ENCODE assay signal across 11 cellular contexts in the genomic region with DNA sequence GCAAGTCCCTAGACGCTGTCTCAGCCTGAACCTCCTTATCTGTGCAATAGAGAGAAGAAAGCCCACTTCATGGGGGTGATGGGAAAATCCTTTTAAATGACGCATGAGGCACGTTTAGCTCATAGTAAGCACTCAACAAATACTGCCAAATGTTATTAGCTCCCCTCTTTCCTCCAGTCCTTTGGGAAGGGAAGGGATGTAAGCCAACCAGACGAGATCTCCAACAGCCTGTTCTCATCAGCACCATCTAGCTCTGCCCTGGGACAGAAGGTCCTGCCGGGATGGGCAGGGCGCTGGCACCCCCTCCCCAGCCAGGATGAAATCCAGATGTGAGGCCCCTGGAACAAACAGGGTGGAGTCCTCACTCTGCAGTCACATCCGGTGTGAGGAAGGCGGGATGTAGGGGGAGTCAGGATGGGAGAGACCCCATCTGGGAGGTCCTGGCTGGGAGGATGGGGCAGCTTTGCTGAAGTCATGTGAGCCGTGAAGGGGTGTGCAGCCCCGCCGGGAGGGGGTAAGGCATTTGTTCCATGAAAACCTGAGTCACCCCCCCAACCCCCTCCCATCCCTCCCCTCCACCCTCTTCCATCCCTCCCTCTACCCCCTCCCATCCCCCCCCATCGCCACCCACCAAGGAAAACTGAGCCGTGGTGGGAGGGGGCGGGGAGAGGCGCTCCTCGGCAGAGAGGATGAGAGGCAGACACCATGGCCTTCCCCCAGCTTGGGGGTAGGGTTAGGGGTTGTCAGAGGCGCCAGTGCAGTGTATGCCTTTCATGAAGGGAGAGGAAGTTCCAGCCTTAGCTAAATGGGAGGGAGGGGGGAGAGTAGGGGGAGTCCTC. TPM values are rescaled to one million over a fixed set of nuclear protein-coding genes. Genes with fewer than 3 reads are reported as not detected.
A peak's percentile ranks its signal among the peaks of the same experiment; 100 is the strongest.
DNase-seq lines count a peak whose midpoint lies in the region; ATAC-seq, FAIRE-seq and TF ChIP-seq lines count a peak whose summit lies in the region.
"Had no signal": no experiment of that assay in that cellular context is flagged by ENCODE, and none has a peak within 500 bp of the region (broad histone marks: within the 10 kb centered on the region; RNA-seq: fewer than 3 reads in every experiment).

No MANE protein-coding gene starts in this region.

- WGBS in K562 (ENCODE audit: insufficient coverage, low coverage, missing lambda C conversion rate) = 45% methylated on average over 10 of the region's 17 CpGs

- no peak overlapping the region for H3K27ac ChIP-seq in CD4-positive, alpha-beta memory T cell (ENCODE audit: low read depth, low read length)
- H3K27ac ChIP-seq in K562 (ENCODE audit: extremely low read depth, low read depth, low read length) (no peak overlapping the region), left ventricle myocardium inferior (replicated peaks) (peak overlapping the region; percentile 95), gastrocnemius medialis (peak overlapping the region; percentile 54 to 64 (median 60))

- H3K27ac Mint-ChIP-seq in CD4-positive, alpha-beta memory T cell = peak overlapping the region in 4 of 7 donors; percentile 17 to 79 (median 52)

- peaks cover 17% of the 10 kb centered on the region for H3K79me2 ChIP-seq in K562 (ENCODE audit: control insufficient read depth, insufficient read depth, low read length)

- FAIRE-seq in K562 (lab: Jason Lieb, UNC) = no peak

- H3K9me3 ChIP-seq in CD4-positive, alpha-beta memory T cell (ENCODE audit: control insufficient read depth in 1 of 2, low read length in 2 of 2) = no peaks in the 10 kb centered on the region
- no peaks in the 10 kb centered on the region for H3K9me3 ChIP-seq in K562 (replicated peaks; ENCODE audit: control insufficient read depth, insufficient read depth, low read depth, low read length)
- no peaks in the 10 kb centered on the region for H3K9me3 ChIP-seq in left ventricle myocardium inferior (replicated peaks)
- H3K9me3 ChIP-seq in gastrocnemius medialis = no peaks in the 10 kb centered on the region
- no peaks in the 10 kb centered on the region for H3K9me3 ChIP-seq in MG63

- DNase-seq in CD4-positive, alpha-beta memory T cell = no peak
- DNase-seq in K562 (ENCODE audit: extremely low read depth in 1 of 4, low spot score in 3 of 4) (peak in 2 of 4 experiments; percentile 29 to 31), left ventricle myocardium inferior (peak; percentile 83), gastrocnemius medialis (peak; percentile 54 to 70), MG63 (no peak)
- DNase-seq in activated CD4-positive, CD25-positive, alpha-beta regulatory T cell (lab: John Stamatoyannopoulos, UW) = no peak
- DNase-seq: DMS 273 treated with DMSO at 0.1 percent for 48 hours, NCI-H2171 treated with DMSO at 0.1 percent for 48 hours had no signal

- TF ChIP-seq CTCF in K562 (IDR thresholded peaks at IDR 0.05 in 2 of 3, conservative IDR thresholded peaks at IDR 0.05 in 1 of 3; ENCODE audit: insufficient read depth in 2 of 3, low read depth in 1 of 3, low read length in 3 of 3) (no peak), left ventricle myocardium inferior (IDR thresholded peaks at IDR 0.05; ENCODE audit: borderline replicate concordance) (no peak), gastrocnemius medialis (IDR thresholded peaks at IDR 0.05 in 4 of 5, conservative IDR thresholded peaks at IDR 0.05 in 1 of 5) (no peak)

- in situ Hi-C loops in K562 (cut with MboI) = no loop called here
- in situ Hi-C loops in gastrocnemius medialis (cut with MboI; ENCODE audit: low sequenced_read_pairs in 4 of 4) = loop anchor here in 2 of 4 donors (25.0 kb wide), 1 partner anchor 289 kb away; the partner anchor contains the start of gene OLFM2 (in 2 of the 2)

- H3K4me3 ChIP-seq in CD4-positive, alpha-beta memory T cell (ENCODE audit: low read length in 2 of 2) = no peak overlapping the region
- no peak overlapping the region for H3K4me3 ChIP-seq in K562
- H3K4me3 ChIP-seq in left ventricle myocardium inferior = peak overlapping the region; percentile 26
- H3K4me3 ChIP-seq in gastrocnemius medialis = no peak overlapping the region
- H3K4me3 ChIP-seq in MG63 = no peak overlapping the region
- H3K4me3 ChIP-seq: cardiac muscle cell had no signal

- BruUV-seq in K562 (replicated peaks; lab: Mats Ljungman, UMichigan) = no TSS peak

- no peaks in the 10 kb centered on the region for H3K27me3 Mint-ChIP-seq in CD4-positive, alpha-beta memory T cell

- H3K9me1 ChIP-seq in K562 (ENCODE audit: control insufficient read depth, insufficient read depth, low read length) = no peaks in the 10 kb centered on the region

- H3K36me3 Mint-ChIP-seq in CD4-positive, alpha-beta memory T cell = peaks cover 8 to 19% of the 10 kb centered on the region in 2 donors

- H3K36me3 ChIP-seq in CD4-positive, alpha-beta memory T cell (ENCODE audit: insufficient read depth, low read length) = peaks cover 3% of the 10 kb centered on the region
- H3K36me3 ChIP-seq in K562 (ENCODE audit: control insufficient read depth, insufficient read depth, low read length) (peaks cover 11% of the 10 kb centered on the region; the same call in 1 of the 3 replicates), left ventricle myocardium inferior (peaks cover 11% of the 10 kb centered on the region), gastrocnemius medialis (no peaks in the 10 kb centered on the region), MG63 (peaks cover 7% of the 10 kb centered on the region)
- H3K36me3 ChIP-seq: cardiac muscle cell had no signal

- TF ChIP-seq RAD21 in K562 (CRISPR knock-in tag; conservative IDR thresholded peaks at IDR 0.05 in 1 of 2, IDR thresholded peaks at IDR 0.05 in 1 of 2) = no peak

- no peak overlapping the region; a peak in 1 of 4 replicates for H3K9ac ChIP-seq in K562 (ENCODE audit: insufficient read depth in 1 of 2, low read depth in 2 of 2, low read length in 2 of 2)

- H3K4me3 Mint-ChIP-seq in CD4-positive, alpha-beta memory T cell = peak overlapping the region in 1 of 8 donors; percentile 52

- H4K20me1 ChIP-seq in K562 (replicated peaks; ENCODE audit: control insufficient read depth, insufficient read depth, low read length) = 0 out of 2 replicates have a peak, but pooled peaks cover 4% of the 10 kb centered on the region

- TF ChIP-seq POLR2A in K562 (conservative IDR thresholded peaks at IDR 0.05) (no peak), gastrocnemius medialis (IDR thresholded peaks at IDR 0.05) (no peak)

- ATAC-seq in K562 (no peak), gastrocnemius medialis (peak; percentile 60 to 70), GM18907 (IDR thresholded peaks at IDR 0.05; ENCODE audit: unreplicated experiment) (no peak), GM21737 (IDR thresholded peaks at IDR 0.05; ENCODE audit: unreplicated experiment) (no peak)

- POLR2A ChIA-PET in CD4-positive, alpha-beta memory T cell (lab: Charles Lee; ENCODE audit: partially characterized antibody) = interaction anchor here (1.3 to 5.8 kb wide), 2 partner anchors 10 to 24 kb away, joined by 5 to 67 read pairs; partner anchors contain the start of gene MRPL4
- POLR2A ChIA-PET in K562 (lab: Yijun Ruan, JAX) = interaction anchor here (0.6 kb wide), 2 partner anchors 25 to 146 kb away, joined by 3 read pairs; no protein-coding TSS in a partner anchor

- CTCF ChIA-PET in CD4-positive, alpha-beta memory T cell (lab: Charles Lee; ENCODE audit: partially characterized antibody) = interaction anchor here (1.0 to 8.8 kb wide), 2 partner anchors 24 to 28 kb away, joined by 3 to 132 read pairs; partner anchors contain the start of gene MRPL4
- CTCF ChIA-PET in K562 (lab: Yijun Ruan, JAX; ENCODE audit: low intra/inter-chr PET ratio) = interaction anchor here (0.6 kb wide), 1 partner anchor 225 kb away, joined by 3 read pairs; no protein-coding TSS in a partner anchor

- intact Hi-C loops in CD4-positive, alpha-beta memory T cell (cut with micrococcal nuclease) = no loop called here
- intact Hi-C loops in K562 (cut with micrococcal nuclease) (no loop called here), left ventricle myocardium inferior (cut with micrococcal nuclease) (no loop called here), gastrocnemius medialis (cut with DNase I; ENCODE audit: low total_unique reads) (loop anchor here (5.0 kb wide), 1 partner anchor 34 kb away; the partner anchor contains the start of gene DNMT1)

- no peaks in the 10 kb centered on the region for H3K9me3 Mint-ChIP-seq in CD4-positive, alpha-beta memory T cell

- H3K4me1 Mint-ChIP-seq in CD4-positive, alpha-beta memory T cell = peaks cover 10 to 30% (median 22%) of the 10 kb centered on the region in 4 donors

- H3K27me3 ChIP-seq in CD4-positive, alpha-beta memory T cell (ENCODE audit: insufficient read depth, low read length) = no peaks in the 10 kb centered on the region
- H3K27me3 ChIP-seq in K562 (ENCODE audit: control insufficient read depth in 2 of 2, insufficient read depth in 2 of 2, low read length in 2 of 2) (no peaks in the 10 kb centered on the region), left ventricle myocardium inferior (ENCODE audit: low read depth) (peaks cover 16% of the 10 kb centered on the region), gastrocnemius medialis (peaks cover 8 to 25% (median 19%) of the 10 kb centered on the region in 3 donors), MG63 (no peaks in the 10 kb centered on the region)
- H3K27me3 ChIP-seq: cardiac muscle cell had no signal

- TF ChIP-seq EP300 in K562 (IDR thresholded peaks at IDR 0.05; ENCODE audit: low read length) = no peak

- peaks cover 20% of the 10 kb centered on the region for H3K4me1 ChIP-seq in CD4-positive, alpha-beta memory T cell (ENCODE audit: insufficient read depth, low read length)
- H3K4me1 ChIP-seq in K562 (replicated peaks in 1 of 2; ENCODE audit: control insufficient read depth in 2 of 2, insufficient read depth in 2 of 2, low read length in 2 of 2) (peaks cover 20 to 40% of the 10 kb centered on the region in 2 experiments; a peak in 4 of 5 replicates), left ventricle myocardium inferior (peaks cover 63% of the 10 kb centered on the region), gastrocnemius medialis (peaks cover 3 to 13% of the 10 kb centered on the region in 2 donors)

- no peak overlapping the region for H3K4me2 ChIP-seq in K562 (ENCODE audit: insufficient read depth, low read length)

- no peak overlapping the region for H2AFZ ChIP-seq in K562 (ENCODE audit: low read depth, low read length)

RNA-seq across cellular contexts. Expression of gene S1PR2, which starts 4.5 kb away (rescaled TPM):
- 1 to 10 TPM; 9.0 to 9.4 TPM for total RNA-seq in CD4-positive, alpha-beta memory T cell
- 1 to 10 TPM; 1.4 to 2.3 TPM for polyA plus RNA-seq in CD4-positive, alpha-beta memory T cell
- total RNA-seq in K562 (2011; cell fraction: chromatin; rRNA removed; ENCODE audit: low replicate concordance) = 6.5 and 16.7 TPM in 2 replicates
- 14.1 and 14.8 TPM in 2 replicates for total RNA-seq in K562 (2011; cell fraction: nucleolus; rRNA removed)
- total RNA-seq in K562 (2011; cell fraction: nucleoplasm; rRNA removed) = 9.9 and 11.3 TPM in 2 replicates
- total RNA-seq in K562 (2014; rRNA removed) (2.0 and 2.5 TPM in 2 replicates), K562 (2014; rRNA removed; fragmentation: Illumina TruSeq; extraction: Trizol) (1.3 and 1.5 TPM in 2 replicates), K562 (2015; rRNA removed; fragmentation: Illumina TruSeq; extraction: Trizol) (1.9 and 2.0 TPM in 2 replicates), K562 (2021) (3.8 and 3.9 TPM in 2 replicates), left ventricle myocardium inferior (3.5 TPM), gastrocnemius medialis (1 to 10 TPM in 2 of 4 donors, under 1 TPM in 2; 0.56 to 2.2 (median 1.1) TPM)
- polyA plus RNA-seq in K562 (2011; rRNA removed) (1.5 and 2.1 TPM in 2 replicates), K562 (2014; fragmentation: Illumina TruSeq; extraction: Trizol) (1.6 TPM in 2 replicates), K562 (2014; fragmentation: Nextera tagmentation; extraction: Ambion mirVana) (1 to 10 TPM; 1.9 to 2.2 TPM), K562 (2014; rRNA removed) (1.9 and 2.0 TPM in 2 replicates)
- 2.7 and 4.7 TPM in 2 replicates for polyA plus RNA-seq in K562 (2011; cell fraction: cytosol; rRNA removed)
- polyA plus RNA-seq in K562 (2011; cell fraction: nucleus; rRNA removed) = 2.1 and 2.9 TPM in 2 replicates
- polyA plus RNA-seq in K562 (2012) = 1.1 and 1.2 TPM in 2 replicates
- polyA minus RNA-seq in K562 (2011; rRNA and poly(A)+ RNA removed) = 2.5 and 3.3 TPM in 2 replicates
- polyA minus RNA-seq in K562 (2011; cell fraction: cytosol; rRNA and poly(A)+ RNA removed) = 3.3 and 3.4 TPM in 2 replicates
- polyA minus RNA-seq in K562 (2011; cell fraction: nucleus; rRNA and poly(A)+ RNA removed) = 1.6 and 2.2 TPM in 2 replicates
- 14.0 and 14.6 TPM in 2 replicates for total RNA-seq in MG63 (2014; rRNA removed; shearing (Covaris generic); ENCODE audit: low replicate concordance)

RNA-seq across cellular contexts. Expression of gene MRPL4, which starts 25.4 kb away (rescaled TPM):
- total RNA-seq in CD4-positive, alpha-beta memory T cell = 10 to 100 TPM; 42.7 to 44.6 TPM
- 10 to 100 TPM; 28.9 to 37.1 TPM for polyA plus RNA-seq in CD4-positive, alpha-beta memory T cell
- 75.4 and 154 TPM in 2 replicates for total RNA-seq in K562 (2011; cell fraction: chromatin; rRNA removed; ENCODE audit: low replicate concordance)
- total RNA-seq in K562 (2011; cell fraction: nucleolus; rRNA removed) = 118 and 119 TPM in 2 replicates
- 109 and 125 TPM in 2 replicates for total RNA-seq in K562 (2011; cell fraction: nucleoplasm; rRNA removed)
- total RNA-seq in K562 (2014; rRNA removed) (239 and 297 TPM in 2 replicates), K562 (2014; rRNA removed; fragmentation: Illumina TruSeq; extraction: Trizol) (12.3 and 20.8 TPM in 2 replicates), K562 (2015; rRNA removed; fragmentation: Illumina TruSeq; extraction: Trizol) (64.9 and 69.9 TPM in 2 replicates), K562 (2021) (198 and 204 TPM in 2 replicates), left ventricle myocardium inferior (77.0 TPM), gastrocnemius medialis (100 to 1,000 TPM in 1 of 4 donors, 10 to 100 TPM in 3; 68.3 to 112 (median 84.4) TPM)
- polyA plus RNA-seq in K562 (2011; rRNA removed) (44.2 and 64.0 TPM in 2 replicates), K562 (2014; fragmentation: Illumina TruSeq; extraction: Trizol) (71.2 and 153 TPM in 2 replicates), K562 (2014; fragmentation: Nextera tagmentation; extraction: Ambion mirVana) (1 to 10 TPM; 1.4 to 5.0 TPM), K562 (2014; rRNA removed) (178 and 184 TPM in 2 replicates)
- 115 and 258 TPM in 2 replicates for polyA plus RNA-seq in K562 (2011; cell fraction: cytosol; rRNA removed)
- polyA plus RNA-seq in K562 (2011; cell fraction: nucleus; rRNA removed) = 132 and 192 TPM in 2 replicates
- polyA plus RNA-seq in K562 (2012) = 125 and 156 TPM in 2 replicates
- polyA minus RNA-seq in K562 (2011; rRNA and poly(A)+ RNA removed) = 17.9 and 18.5 TPM in 2 replicates
- 40.0 and 52.5 TPM in 2 replicates for polyA minus RNA-seq in K562 (2011; cell fraction: cytosol; rRNA and poly(A)+ RNA removed)
- 25.0 and 33.0 TPM in 2 replicates for polyA minus RNA-seq in K562 (2011; cell fraction: nucleus; rRNA and poly(A)+ RNA removed)
- total RNA-seq in MG63 (2014; rRNA removed; shearing (Covaris generic); ENCODE audit: low replicate concordance) = 188 and 218 TPM in 2 replicates

RNA-seq across cellular contexts. Expression of gene DNMT1, which starts 31.8 kb away (rescaled TPM):
- total RNA-seq in CD4-positive, alpha-beta memory T cell = 100 to 1,000 TPM; 208 to 250 TPM
- polyA plus RNA-seq in CD4-positive, alpha-beta memory T cell = 100 to 1,000 TPM in 1 of 2 donors, 10 to 100 TPM in 1; 53.5 to 166 TPM
- total RNA-seq in K562 (2011; cell fraction: chromatin; rRNA removed; ENCODE audit: low replicate concordance) = 743 and 899 TPM in 2 replicates
- 373 and 377 TPM in 2 replicates for total RNA-seq in K562 (2011; cell fraction: nucleolus; rRNA removed)
- total RNA-seq in K562 (2011; cell fraction: nucleoplasm; rRNA removed) = 405 and 438 TPM in 2 replicates
- total RNA-seq in K562 (2014; rRNA removed) = 121 and 133 TPM in 2 replicates
- total RNA-seq in K562 (2014; rRNA removed; fragmentation: Illumina TruSeq; extraction: Trizol) = 104 and 131 TPM in 2 replicates
- total RNA-seq in K562 (2015; rRNA removed; fragmentation: Illumina TruSeq; extraction: Trizol) = 80.1 and 84.8 TPM in 2 replicates
- 261 and 271 TPM in 2 replicates for total RNA-seq in K562 (2021)
- 88.6 and 150 TPM in 2 replicates for polyA plus RNA-seq in K562 (2011; rRNA removed)
- polyA plus RNA-seq in K562 (2011; cell fraction: cytosol; rRNA removed) = 48.0 and 61.3 TPM in 2 replicates
- polyA plus RNA-seq in K562 (2011; cell fraction: nucleus; rRNA removed) = 345 and 363 TPM in 2 replicates
- polyA plus RNA-seq in K562 (2012) = 147 and 255 TPM in 2 replicates
- 163 and 181 TPM in 2 replicates for polyA plus RNA-seq in K562 (2014; fragmentation: Illumina TruSeq; extraction: Trizol)
- polyA plus RNA-seq in K562 (2014; fragmentation: Nextera tagmentation; extraction: Ambion mirVana) = 100 to 1,000 TPM in 1 of 2 experiments, 10 to 100 TPM in 1; 95.0 to 159 TPM
- polyA plus RNA-seq in K562 (2014; rRNA removed) = 111 and 126 TPM in 2 replicates
- polyA minus RNA-seq in K562 (2011; rRNA and poly(A)+ RNA removed) = 116 and 118 TPM in 2 replicates
- 97.3 and 133 TPM in 2 replicates for polyA minus RNA-seq in K562 (2011; cell fraction: cytosol; rRNA and poly(A)+ RNA removed)
- 89.7 and 106 TPM in 2 replicates for polyA minus RNA-seq in K562 (2011; cell fraction: nucleus; rRNA and poly(A)+ RNA removed)
- 23.9 TPM for total RNA-seq in left ventricle myocardium inferior
- 10 to 100 TPM; 11.5 to 43.0 (median 17.7) TPM for total RNA-seq in gastrocnemius medialis
- 73.4 and 138 TPM in 2 replicates for total RNA-seq in MG63 (2014; rRNA removed; shearing (Covaris generic); ENCODE audit: low replicate concordance)

RNA-seq across cellular contexts. Expression of gene ICAM1, which starts 44.3 kb away (rescaled TPM):
- total RNA-seq in CD4-positive, alpha-beta memory T cell = 1 to 10 TPM; 7.5 to 8.2 TPM
- 1 to 10 TPM; 2.5 to 8.1 TPM for polyA plus RNA-seq in CD4-positive, alpha-beta memory T cell
- 41.5 and 107 TPM in 2 replicates for total RNA-seq in K562 (2011; cell fraction: chromatin; rRNA removed; ENCODE audit: low replicate concordance)
- 83.4 and 99.6 TPM in 2 replicates for total RNA-seq in K562 (2011; cell fraction: nucleolus; rRNA removed)
- total RNA-seq in K562 (2011; cell fraction: nucleoplasm; rRNA removed) = 76.3 and 76.6 TPM in 2 replicates
- total RNA-seq in K562 (2014; rRNA removed) (17.4 and 26.0 TPM in 2 replicates), K562 (2014; rRNA removed; fragmentation: Illumina TruSeq; extraction: Trizol) (11.9 and 12.1 TPM in 2 replicates), K562 (2015; rRNA removed; fragmentation: Illumina TruSeq; extraction: Trizol) (23.6 and 24.1 TPM in 2 replicates), K562 (2021) (22.3 and 22.6 TPM in 2 replicates), left ventricle myocardium inferior (7.1 TPM), gastrocnemius medialis (10 to 100 TPM in 1 of 4 donors, 1 to 10 TPM in 3; 5.0 to 10.5 (median 7.7) TPM)
- polyA plus RNA-seq in K562 (2011; rRNA removed) (13.1 and 21.4 TPM in 2 replicates), K562 (2014; fragmentation: Illumina TruSeq; extraction: Trizol) (24.4 and 29.9 TPM in 2 replicates), K562 (2014; fragmentation: Nextera tagmentation; extraction: Ambion mirVana) (1 to 10 TPM; 2.3 to 2.4 TPM), K562 (2014; rRNA removed) (13.4 TPM in 2 replicates)
- polyA plus RNA-seq in K562 (2011; cell fraction: cytosol; rRNA removed) = 20.2 and 23.1 TPM in 2 replicates
- 17.5 and 30.7 TPM in 2 replicates for polyA plus RNA-seq in K562 (2011; cell fraction: nucleus; rRNA removed)
- polyA plus RNA-seq in K562 (2012) = 22.4 and 63.2 TPM in 2 replicates
- polyA minus RNA-seq in K562 (2011; rRNA and poly(A)+ RNA removed) = 19.6 and 21.5 TPM in 2 replicates
- polyA minus RNA-seq in K562 (2011; cell fraction: cytosol; rRNA and poly(A)+ RNA removed) = 21.5 and 23.8 TPM in 2 replicates
- polyA minus RNA-seq in K562 (2011; cell fraction: nucleus; rRNA and poly(A)+ RNA removed) = 13.8 and 17.4 TPM in 2 replicates
- 3.8 and 5.1 TPM in 2 replicates for total RNA-seq in MG63 (2014; rRNA removed; shearing (Covaris generic); ENCODE audit: low replicate concordance)

Comparison
In these comparisons a context has a peak if more than half of its experiments do, and no peak if none do; other contexts are left out.
1. DNase-seq: peak in left ventricle myocardium inferior (single experiment) and gastrocnemius medialis (2 of 2); none in CD4-positive, alpha-beta memory T cell (0 of 5), MG63 (single experiment) and activated CD4-positive, CD25-positive, alpha-beta regulatory T cell (0 of 4).
2. H3K27ac ChIP-seq: peak in left ventricle myocardium inferior (single experiment) and gastrocnemius medialis (4 of 4); none in CD4-positive, alpha-beta memory T cell (single experiment) and K562 (single experiment).
3. ATAC-seq: peak in gastrocnemius medialis (2 of 2); none in K562 (single experiment), GM18907 (single experiment) and GM21737 (single experiment).